Comparison of ENCODE assay signal across 11 cellular contexts in the genomic region with DNA sequence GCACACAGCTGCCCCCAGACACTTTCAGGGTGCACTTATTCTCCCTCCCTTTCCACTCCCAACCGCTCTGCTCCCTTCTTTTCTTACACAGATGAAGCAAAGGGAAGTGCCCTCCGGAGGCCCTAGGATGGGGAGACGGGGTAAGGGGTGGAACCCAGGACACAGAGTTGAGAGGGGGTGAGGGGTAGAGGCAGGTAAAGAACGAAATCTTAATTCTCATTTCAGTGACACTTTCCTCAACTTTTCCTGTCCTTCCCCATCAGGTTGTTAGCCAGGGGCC. TPM values are rescaled to one million over a fixed set of nuclear protein-coding genes. Genes with fewer than 3 reads are reported as not detected.
DNase-seq lines count a peak whose midpoint lies in the region; TF ChIP-seq lines count a peak whose summit lies in the region.
"Had no signal": no experiment of that assay in that cellular context is flagged by ENCODE, and none has a peak within 500 bp of the region (broad histone marks: within the 10 kb centered on the region; RNA-seq: fewer than 3 reads in every experiment).

No MANE protein-coding gene starts in this region.

- DNase-seq in T-helper 2 cell treated with Interferon-gamma antibody and Interleukin-4, amounts not matched to agents 5 μg/mL and 100 μg/mL, for 36 hours (ENCODE audit: low spot score), result no peak
- DNase-seq in T-helper 2 cell (no peak), tibial nerve (ENCODE audit: low spot score in 2 of 2) (no peak), NOMO-1 treated with DMSO at 0.1 percent for 48 hours (lab: John Stamatoyannopoulos, UW; ENCODE audit: unreplicated experiment) (no peak), amniotic stem cell (lab: John Stamatoyannopoulos, UW) (no peak), SW 1271 (lab: John Stamatoyannopoulos, UW) (no peak)
- DNase-seq: activated T-cell treated with anti-CD3 and anti-CD28 coated beads for 4 hours, NCI-H1694 had no signal

- no peak for TF ChIP-seq CTCF in tibial nerve (IDR thresholded peaks at IDR 0.05)

- H3K9me3 Mint-ChIP-seq in T-helper 2 cell treated with Interferon-gamma antibody and Interleukin-4, amounts not matched to agents 5 μg/mL and 100 μg/mL, for 36 hours, result no peaks in the 10 kb centered on the region
- no peaks in the 10 kb centered on the region for H3K9me3 Mint-ChIP-seq in dendritic cell treated with granulocyte-macrophage colony-stimulating factor and Interleukin-4, amounts not matched to agents 40 ng/mL and 50 ng/mL, for 4 days

- H3K4me3 Mint-ChIP-seq in T-helper 2 cell treated with Interferon-gamma antibody and Interleukin-4, amounts not matched to agents 5 μg/mL and 100 μg/mL, for 36 hours, result peak overlapping the region; percentile 27
- H3K4me3 Mint-ChIP-seq in dendritic cell treated with granulocyte-macrophage colony-stimulating factor and Interleukin-4, amounts not matched to agents 40 ng/mL and 50 ng/mL, for 4 days, result peak overlapping the region; percentile 80

- TF ChIP-seq EP300 in tibial nerve (IDR thresholded peaks at IDR 0.05), result no peak

- H3K4me1 Mint-ChIP-seq in T-helper 2 cell treated with Interferon-gamma antibody and Interleukin-4, amounts not matched to agents 5 μg/mL and 100 μg/mL, for 36 hours (ENCODE audit: low read depth), result peaks cover 54% of the 10 kb centered on the region
- peaks cover 91% of the 10 kb centered on the region for H3K4me1 Mint-ChIP-seq in dendritic cell treated with granulocyte-macrophage colony-stimulating factor and Interleukin-4, amounts not matched to agents 40 ng/mL and 50 ng/mL, for 4 days (ENCODE audit: low read depth)

- H3K27me3 ChIP-seq in tibial nerve, result no peaks in the 10 kb centered on the region

- no CpG with 5 or more reads among the region's 4 CpGs for WGBS in mesodermal cell (ENCODE audit: insufficient coverage in 2 of 2), 2 experiments
- 25 to 28% methylated on average over 4 of the region's 4 CpGs for WGBS in tibial nerve, 2 donors

- H3K36me3 ChIP-seq in mesodermal cell (ENCODE audit: control insufficient read depth, insufficient read depth, low read length) (peaks cover 33% of the 10 kb centered on the region), tibial nerve (peaks cover 0 to 27% (median 2%) of the 10 kb centered on the region in 3 donors)

- H3K4me1 ChIP-seq in mesodermal cell (ENCODE audit: control insufficient read depth, insufficient read depth, low read length, poor library complexity, severe bottlenecking), result peaks cover 35% of the 10 kb centered on the region
- H3K4me1 ChIP-seq in tibial nerve, result peaks cover 0 to 52% (median 31%) of the 10 kb centered on the region in 4 donors
- H3K4me1 ChIP-seq: A549 had no signal

- intact Hi-C loops in dendritic cell treated with granulocyte-macrophage colony-stimulating factor and Interleukin-4, amounts not matched to agents 40 ng/mL and 50 ng/mL, for 4 days (cut with micrococcal nuclease), result loop anchor here (2.0 to 10.0 kb wide), 3 partner anchors 14 to 72 kb away; a partner anchor contains a TSS

- peak overlapping the region; percentile 62 for H3K27ac Mint-ChIP-seq in T-helper 2 cell treated with Interferon-gamma antibody and Interleukin-4, amounts not matched to agents 5 μg/mL and 100 μg/mL, for 36 hours
- H3K27ac Mint-ChIP-seq in dendritic cell treated with granulocyte-macrophage colony-stimulating factor and Interleukin-4, amounts not matched to agents 40 ng/mL and 50 ng/mL, for 4 days, result peak overlapping the region; percentile 92

- peak overlapping the region; percentile 95 for H3K27ac ChIP-seq in mesodermal cell (ENCODE audit: low read depth, low read length, severe bottlenecking)
- peak overlapping the region; percentile 92 to 99 (median 96) for H3K27ac ChIP-seq in tibial nerve
- H3K27ac ChIP-seq: A549 had no signal

- H3K4me3 ChIP-seq in mesodermal cell (ENCODE audit: extremely low read depth, insufficient read depth, low read length, poor library complexity, severe bottlenecking) (peak overlapping the region; percentile 11), tibial nerve (peak overlapping the region; percentile 25 to 47 (median 38))
- H3K4me3 ChIP-seq: A549 had no signal

- peaks cover 34% of the 10 kb centered on the region for H3K36me3 Mint-ChIP-seq in T-helper 2 cell treated with Interferon-gamma antibody and Interleukin-4, amounts not matched to agents 5 μg/mL and 100 μg/mL, for 36 hours (ENCODE audit: low read depth)
- H3K36me3 Mint-ChIP-seq in dendritic cell treated with granulocyte-macrophage colony-stimulating factor and Interleukin-4, amounts not matched to agents 40 ng/mL and 50 ng/mL, for 4 days (ENCODE audit: low read depth), result peaks cover 43% of the 10 kb centered on the region

- H3K27me3 Mint-ChIP-seq in T-helper 2 cell treated with Interferon-gamma antibody and Interleukin-4, amounts not matched to agents 5 μg/mL and 100 μg/mL, for 36 hours (ENCODE audit: low read depth), result peaks cover 2% of the 10 kb centered on the region
- H3K27me3 Mint-ChIP-seq in dendritic cell treated with granulocyte-macrophage colony-stimulating factor and Interleukin-4, amounts not matched to agents 40 ng/mL and 50 ng/mL, for 4 days, result no peaks in the 10 kb centered on the region

- TF ChIP-seq POLR2A in tibial nerve (IDR thresholded peaks at IDR 0.05), result no peak

- H3K9me3 ChIP-seq in mesodermal cell (ENCODE audit: control insufficient read depth, low read length), result no peaks in the 10 kb centered on the region
- H3K9me3 ChIP-seq in tibial nerve, result no peaks in the 10 kb centered on the region
- H3K9me3 ChIP-seq: A549 had no signal

RNA-seq across cellular contexts. Expression of a gene that starts 12.8 kb away (rescaled TPM):
- 73.5 TPM for polyA plus RNA-seq in mesodermal cell (2013, experiment 1 of 2)
- polyA plus RNA-seq in mesodermal cell (2013, experiment 2 of 2), result 65.1 TPM
- 10 to 100 TPM; 37.8 to 55.2 (median 39.9) TPM for total RNA-seq in tibial nerve
